ENCODE assay signal across 15 cellular contexts in genomic region chr19:50513746-50514345, GRCh38. TPM values are rescaled to one million over a fixed set of nuclear protein-coding genes. Genes with fewer than 3 reads are reported as not detected.
A peak's percentile ranks its signal among the peaks of the same experiment; 100 is the strongest.
DNase-seq lines count a peak whose midpoint lies in the region; TF ChIP-seq lines count a peak whose summit lies in the region.
"Had no signal": no experiment of that assay in that cellular context is flagged by ENCODE, and none has a peak within 500 bp of the region (broad histone marks: within the 10 kb centered on the region; RNA-seq: fewer than 3 reads in every experiment).

ASPDH (minus strand) TSS chr19:50513913; CDS start chr19:50513823, 90 bp downstream.

- H3K9me3 ChIP-seq in ectodermal cell (ENCODE audit: control insufficient read depth, low read length) (no peaks in the 10 kb centered on the region), neuronal stem cell (replicated peaks in 1 of 2; ENCODE audit: control insufficient read depth in 2 of 2, insufficient read depth in 1 of 2, low read depth in 1 of 2, low read length in 2 of 2) (peaks cover 0 to 7% of the 10 kb centered on the region in 2 donors), PC-9 (ENCODE audit: insufficient read depth, low read depth) (no peaks in the 10 kb centered on the region; the same call in 1 of the 2 replicates)
- H3K9me3 ChIP-seq: A549, right atrium auricular region had no signal

- H3K79me2 ChIP-seq in PC-9 (ENCODE audit: low read depth), result no peaks in the 10 kb centered on the region

- peak within 1 kb of the TSS in 2 of 4 donors; percentile 32 to 51 for H3K4me3 Mint-ChIP-seq in IgD-negative memory B cell

- H3K4me3 ChIP-seq in ectodermal cell (ENCODE audit: insufficient read depth, low read depth, low read length) (no peak within 1 kb of the TSS), neuronal stem cell (ENCODE audit: low read length in 2 of 2) (no peak within 1 kb of the TSS), PC-9 (no peak within 1 kb of the TSS)
- H3K4me3 ChIP-seq: A549, right atrium auricular region had no signal

- H3K36me3 Mint-ChIP-seq in IgD-negative memory B cell, result no peaks in the 10 kb centered on the region

- peak within 1 kb of the TSS; percentile 93 for H2BK5ac ChIP-seq in neuronal stem cell (ENCODE audit: low read length)

- no peaks in the 10 kb centered on the region for H3K9me2 ChIP-seq in PC-9 (ENCODE audit: insufficient read depth)

- peak within 1 kb of the TSS; percentile 48 for H4K8ac ChIP-seq in neuronal stem cell (ENCODE audit: low read depth, low read length)

- H3K27ac ChIP-seq in ectodermal cell (ENCODE audit: insufficient read depth, low read depth, low read length, poor library complexity, severe bottlenecking) (peak within 1 kb of the TSS; percentile 16), neuronal stem cell (replicated peaks; ENCODE audit: low read length) (peak within 1 kb of the TSS; percentile 10), PC-9 (no peak within 1 kb of the TSS)
- H3K27ac ChIP-seq: right atrium auricular region had no signal

- H3K4me1 ChIP-seq in ectodermal cell (ENCODE audit: control insufficient read depth, insufficient read depth, low read length) (peaks cover 17% of the 10 kb centered on the region), neuronal stem cell (ENCODE audit: control insufficient read depth in 2 of 2, insufficient read depth in 1 of 2, low read depth in 1 of 2, low read length in 2 of 2) (peaks cover 26 to 41% of the 10 kb centered on the region in 2 donors), PC-9 (replicated peaks; ENCODE audit: insufficient read depth) (peaks cover 6% of the 10 kb centered on the region)

- H3K9ac ChIP-seq in neuronal stem cell (ENCODE audit: low read depth, low read length, poor library complexity), result peak within 1 kb of the TSS; percentile 60

- H3K27me3 ChIP-seq in ectodermal cell (ENCODE audit: control insufficient read depth, insufficient read depth, low read length, poor library complexity, severe bottlenecking) (no peaks in the 10 kb centered on the region), neuronal stem cell (ENCODE audit: control insufficient read depth in 3 of 3, insufficient read depth in 3 of 3, low read depth in 1 of 3, low read length in 3 of 3) (no peaks in the 10 kb centered on the region), PC-9 (ENCODE audit: insufficient read depth, low read depth) (no peaks in the 10 kb centered on the region)
- H3K27me3 ChIP-seq: right atrium auricular region had no signal

- no peaks in the 10 kb centered on the region; the same call in 1 of the 2 replicates for H3F3A ChIP-seq in PC-9 (ENCODE audit: insufficient read depth, low read depth)

- H2AFZ ChIP-seq in neuronal stem cell (ENCODE audit: low read length) (no peak within 1 kb of the TSS), PC-9 (no peak within 1 kb of the TSS)

- no peak within 1 kb of the TSS for H2BK15ac ChIP-seq in neuronal stem cell (ENCODE audit: low read length)

- peak within 1 kb of the TSS; percentile 85 for H3K23ac ChIP-seq in neuronal stem cell (ENCODE audit: low read depth, low read length, poor library complexity)

- DNase-seq in NCI-H146 (lab: John Stamatoyannopoulos, UW) (peak; percentile 48), NCI-H146 treated with DMSO at 0.1 percent for 48 hours (lab: John Stamatoyannopoulos, UW; ENCODE audit: unreplicated experiment) (no peak), neuronal stem cell (ENCODE audit: low spot score) (no peak), RKO (ENCODE audit: low spot score) (no peak), PC-9 (no peak)
- no peak for DNase-seq in stimulated activated naive CD4-positive, alpha-beta T cell treated with Interleukin-2 at 50 U/mL for 16 hours (lab: John Stamatoyannopoulos, UW)
- DNase-seq: central memory CD4-positive, alpha-beta T cell; left colon; NCI-H526 treated with DMSO at 0.1 percent for 48 hours had no signal

- H3K4me1 Mint-ChIP-seq in IgD-negative memory B cell, result peaks cover 4 to 14% (median 7%) of the 10 kb centered on the region in 3 donors

- WGBS in ectodermal cell, 2 experiments, result 74 to 76% methylated on average over 22 of the region's 22 CpGs
- WGBS in neuronal stem cell (ENCODE audit: extremely low coverage in 2 of 2, insufficient read length in 2 of 2, insufficient replicate concordance in 1 of 2), 2 donors, result no CpG with 5 or more reads among the region's 22 CpGs

- peak within 1 kb of the TSS; percentile 94 for H3K18ac ChIP-seq in neuronal stem cell (ENCODE audit: low read length)

- H2AK5ac ChIP-seq in neuronal stem cell (ENCODE audit: low read depth, low read length), result peak within 1 kb of the TSS; percentile 99

- peak within 1 kb of the TSS; percentile 58 for H2BK12ac ChIP-seq in neuronal stem cell (ENCODE audit: low read length)

- CTCF ChIA-PET in PC-9 (lab: Charles Lee), result no interaction called here

- POLR2A ChIA-PET in PC-9 (lab: Charles Lee; ENCODE audit: unreplicated experiment), result no interaction called here

- peak within 1 kb of the TSS; percentile 61 for H2BK120ac ChIP-seq in neuronal stem cell (ENCODE audit: low read depth, low read length)

- no TSS peak for BruUV-seq in PC-9 (replicated peaks; lab: Mats Ljungman, UMichigan)

- TF ChIP-seq CTCF in PC-9 (conservative IDR thresholded peaks at IDR 0.05), result no peak

- H3K27me3 Mint-ChIP-seq in IgD-negative memory B cell, result peaks cover 7% of the 10 kb centered on the region

- H3K9me3 Mint-ChIP-seq in IgD-negative memory B cell, result no peaks in the 10 kb centered on the region

- no peak within 1 kb of the TSS for H3K4ac ChIP-seq in neuronal stem cell (ENCODE audit: low read length)

- peak within 1 kb of the TSS; percentile 35 to 92 (median 56) for H3K27ac Mint-ChIP-seq in IgD-negative memory B cell

- no peak within 1 kb of the TSS for H4K91ac ChIP-seq in neuronal stem cell (ENCODE audit: low read depth, low read length, poor library complexity)

- H3K4me2 ChIP-seq in neuronal stem cell (ENCODE audit: insufficient read depth, low read length, poor library complexity, severe bottlenecking), result no peak within 1 kb of the TSS
- H3K4me2 ChIP-seq in PC-9, result no peak within 1 kb of the TSS

- peaks cover 13% of the 10 kb centered on the region for H3K79me1 ChIP-seq in neuronal stem cell (ENCODE audit: low read depth, low read length)

- H3K36me3 ChIP-seq in ectodermal cell (ENCODE audit: control insufficient read depth, insufficient read depth, low read length), result peaks cover 11% of the 10 kb centered on the region
- H3K36me3 ChIP-seq in neuronal stem cell (replicated peaks in 1 of 2; ENCODE audit: control insufficient read depth in 2 of 2, insufficient read depth in 2 of 2, low read length in 2 of 2), result peaks cover 19 to 30% of the 10 kb centered on the region in 2 donors
- H3K36me3 ChIP-seq in PC-9 (ENCODE audit: low read depth), result no peaks in the 10 kb centered on the region
- H3K36me3 ChIP-seq: right atrium auricular region had no signal

- no peaks in the 10 kb centered on the region for H4K20me1 ChIP-seq in PC-9 (ENCODE audit: insufficient read depth)

- peak within 1 kb of the TSS; percentile 75 for H3K14ac ChIP-seq in neuronal stem cell (ENCODE audit: low read length)

- intact Hi-C loops in PC-9 (cut with micrococcal nuclease; ENCODE audit: unreplicated experiment), result no loop called here

RNA-seq across cellular contexts. Expression of gene ASPDH, which starts in this region (rescaled TPM):
- polyA plus RNA-seq in IgD-negative memory B cell, result not detected
- not detected for polyA plus RNA-seq in ectodermal cell (2013, experiment 1 of 4)
- not detected for polyA plus RNA-seq in ectodermal cell (2013, experiment 2 of 4)
- polyA plus RNA-seq in ectodermal cell (2013, experiment 3 of 4), result not detected
- not detected for polyA plus RNA-seq in ectodermal cell (2013, experiment 4 of 4)
- polyA plus RNA-seq in neuronal stem cell (2013, experiment 1 of 2), result not detected
- not detected for polyA plus RNA-seq in neuronal stem cell (2013, experiment 2 of 2)
- total RNA-seq in PC-9 (2021), result not detected in 2 replicates
- total RNA-seq: left colon, LHCN-M2, right atrium auricular region, ureter had no signal
- polyA plus RNA-seq: A549 had no signal
